ENCODE assay signal across 37 cellular contexts in genomic region chr10:45490277-45490676, GRCh38.
"Had no signal": no experiment of that assay in that cellular context is flagged by ENCODE, and none has a peak within 500 bp of the region (broad histone marks: within the 10 kb centered on the region; RNA-seq: fewer than 3 reads in every experiment).

No MANE protein-coding gene starts in this region.

- H3K4me3 ChIP-seq: adrenal gland, ascending aorta, body of pancreas, breast epithelium, cardiac muscle cell had no signal

- H3K27me3 Mint-ChIP-seq: activated naive CD4-positive, alpha-beta T cell treated with anti-CD3 and anti-CD28 coated beads, Interleukin-2, amount 10 ng/mL, durations not matched to agents 7 days and 5 days; activated naive CD4-positive, alpha-beta T cell treated with anti-CD3 and anti-CD28 coated beads, Interleukin-2, amount 50 U/mL, for 24 hours; activated naive CD8-positive, alpha-beta T cell; activated naive CD8-positive, alpha-beta T cell treated with anti-CD3 and anti-CD28 coated beads for 36 hours; activated naive CD8-positive, alpha-beta T cell treated with anti-CD3 and anti-CD28 coated beads, Interleukin-2, amount 10 ng/mL, durations not matched to agents 7 days and 5 days; activated naive CD8-positive, alpha-beta T cell treated with anti-CD3 and anti-CD28 coated beads, Interleukin-2, amount 50 U/mL, for 24 hours; activated T-cell treated with anti-CD3 and anti-CD28 coated beads, Interleukin-2, amount 50 U/mL, for 24 hours; activated T-helper 17 cell treated with anti-CD3 and anti-CD28 coated beads, Interleukin-2, amount 50 U/mL, for 72 hours; brain; central memory CD8-positive, alpha-beta T cell had no signal

- DNase-seq: activated effector memory CD4-positive, alpha-beta T cell treated with anti-CD3 and anti-CD28 coated beads, Interleukin-2, amount 50 U/mL, for 16 hours; activated effector memory CD4-positive, alpha-beta T cell treated with Interleukin-2 at 50 U/mL for 16 hours; activated gamma-delta T cell; activated gamma-delta T cell treated with Interleukin-2 at 50 U/mL for 16 hours; activated naive CD4-positive, alpha-beta T cell; activated naive CD4-positive, alpha-beta T cell treated with anti-CD3 and anti-CD28 coated beads for 36 hours; activated naive CD4-positive, alpha-beta T cell treated with anti-CD3 and anti-CD28 coated beads, Interleukin-2, amount 10 ng/mL, durations not matched to agents 7 days and 5 days; activated naive CD4-positive, alpha-beta T cell treated with anti-CD3 and anti-CD28 coated beads, Interleukin-2, amount 50 U/mL, for 16 hours; activated naive CD4-positive, alpha-beta T cell treated with Interleukin-2 at 50 U/mL for 16 hours; activated naive CD8-positive, alpha-beta T cell treated with anti-CD3 and anti-CD28 coated beads for 36 hours; activated naive CD8-positive, alpha-beta T cell treated with anti-CD3 and anti-CD28 coated beads, Interleukin-2, amount 10 ng/mL, durations not matched to agents 7 days and 5 days; activated naive CD8-positive, alpha-beta T cell treated with anti-CD3 and anti-CD28 coated beads, Interleukin-2, amount 50 U/mL, for 24 hours; activated T-cell treated with anti-CD3 and anti-CD28 coated beads, Interleukin-2, amount 50 U/mL, for 24 hours; activated T-cell treated with anti-CD3 and anti-CD28 coated beads, Interleukin-2, amount 50 U/mL, for 4 hours; activated T-cell treated with anti-CD3 and anti-CD28 coated beads, Interleukin-2, amount 50 U/mL, for 48 hours; activated T-cell treated with anti-CD3 and anti-CD28 coated beads, Interleukin-2, amount 50 U/mL, for 72 hours; adrenal gland; amniotic stem cell; amygdala; anterior cingulate cortex; aorta; body of pancreas; brain microvascular endothelial cell; caudate nucleus; central memory CD4-positive, alpha-beta T cell; cerebellar nuclear complex had no signal

- H3K27ac ChIP-seq: adrenal gland, ascending aorta, body of pancreas, brain microvascular endothelial cell, breast epithelium, cardiac muscle cell had no signal

- H3K9me3 ChIP-seq: body of pancreas had no signal

- H3K4me1 ChIP-seq: adrenal gland, ascending aorta, breast epithelium had no signal

- H3K36me3 ChIP-seq: adrenal gland, brain microvascular endothelial cell, breast epithelium, cardiac muscle cell had no signal

- H3K4me3 Mint-ChIP-seq: activated naive CD4-positive, alpha-beta T cell treated with anti-CD3 and anti-CD28 coated beads for 36 hours; activated naive CD4-positive, alpha-beta T cell treated with anti-CD3 and anti-CD28 coated beads, Interleukin-2, amount 10 ng/mL, durations not matched to agents 7 days and 5 days; activated naive CD4-positive, alpha-beta T cell treated with anti-CD3 and anti-CD28 coated beads, Interleukin-2, amount 50 U/mL, for 24 hours; activated naive CD8-positive, alpha-beta T cell; activated naive CD8-positive, alpha-beta T cell treated with anti-CD3 and anti-CD28 coated beads for 36 hours; activated naive CD8-positive, alpha-beta T cell treated with anti-CD3 and anti-CD28 coated beads, Interleukin-2, amount 10 ng/mL, durations not matched to agents 7 days and 5 days; activated naive CD8-positive, alpha-beta T cell treated with anti-CD3 and anti-CD28 coated beads, Interleukin-2, amount 50 U/mL, for 24 hours; activated T-cell treated with anti-CD3 and anti-CD28 coated beads, Interleukin-2, amount 50 U/mL, for 24 hours; activated T-cell treated with anti-CD3 and anti-CD28 coated beads, Interleukin-2, amount 50 U/mL, for 4 hours; activated T-cell treated with anti-CD3 and anti-CD28 coated beads, Interleukin-2, amount 50 U/mL, for 72 hours; activated T-helper 1 cell treated with anti-CD3 and anti-CD28 coated beads, Interleukin-12 subunit alpha, Interleukin-12 subunit beta, Interleukin-2, Interleukin-4 antibody, amounts not matched to agents 30 ng/mL and 10 ng/mL and 1 ng/mL, durations not matched to agents 14 hours and 24 hours and 36 hours; activated T-helper 17 cell treated with anti-CD3 and anti-CD28 coated beads, Interleukin-2, amount 50 U/mL, for 72 hours; brain; central memory CD8-positive, alpha-beta T cell had no signal

- ATAC-seq: activated naive CD4-positive, alpha-beta T cell treated with anti-CD3 and anti-CD28 coated beads, Interleukin-2, amount 50 U/mL, for 72 hours; activated naive CD8-positive, alpha-beta T cell treated with anti-CD3 and anti-CD28 coated beads, Interleukin-2, amount 50 U/mL, for 24 hours; activated T-cell treated with anti-CD3 and anti-CD28 coated beads, Interleukin-2, amount 50 U/mL, for 4 hours; activated T-cell treated with anti-CD3 and anti-CD28 coated beads, Interleukin-2, amount 50 U/mL, for 72 hours; activated T-helper 17 cell treated with anti-CD3 and anti-CD28 coated beads, Interleukin-2, amount 50 U/mL, for 72 hours; body of pancreas had no signal

- H3K4me1 Mint-ChIP-seq: activated naive CD8-positive, alpha-beta T cell treated with anti-CD3 and anti-CD28 coated beads for 36 hours; brain had no signal

- H3K27ac Mint-ChIP-seq: activated naive CD4-positive, alpha-beta T cell treated with anti-CD3 and anti-CD28 coated beads for 36 hours; activated naive CD4-positive, alpha-beta T cell treated with anti-CD3 and anti-CD28 coated beads, Interleukin-2, amount 10 ng/mL, durations not matched to agents 7 days and 5 days; activated naive CD4-positive, alpha-beta T cell treated with anti-CD3 and anti-CD28 coated beads, Interleukin-2, amount 50 U/mL, for 72 hours; activated naive CD8-positive, alpha-beta T cell; activated naive CD8-positive, alpha-beta T cell treated with anti-CD3 and anti-CD28 coated beads for 36 hours; activated naive CD8-positive, alpha-beta T cell treated with anti-CD3 and anti-CD28 coated beads, Interleukin-2, amount 10 ng/mL, durations not matched to agents 7 days and 5 days; activated naive CD8-positive, alpha-beta T cell treated with anti-CD3 and anti-CD28 coated beads, Interleukin-2, amount 50 U/mL, for 24 hours; activated T-cell treated with anti-CD3 and anti-CD28 coated beads, Interleukin-2, amount 50 U/mL, for 24 hours; activated T-cell treated with anti-CD3 and anti-CD28 coated beads, Interleukin-2, amount 50 U/mL, for 72 hours; activated T-helper 1 cell treated with anti-CD3 and anti-CD28 coated beads, Interleukin-12 subunit alpha, Interleukin-12 subunit beta, Interleukin-2, Interleukin-4 antibody, amounts not matched to agents 30 ng/mL and 10 ng/mL and 1 ng/mL, durations not matched to agents 14 hours and 24 hours and 36 hours; activated T-helper 17 cell treated with anti-CD3 and anti-CD28 coated beads, Interleukin-2, amount 50 U/mL, for 72 hours; activated T-helper 2 cell treated with anti-CD3 and anti-CD28 coated beads, Interferon-gamma antibody, Interleukin-2, Interleukin-4, amounts not matched to agents 10 μg/mL and 5 μg/mL and 100 μg/mL, durations not matched to agents 14 hours and 24 hours and 36 hours; brain had no signal

- H3K27me3 ChIP-seq: adrenal gland, ascending aorta, body of pancreas, brain microvascular endothelial cell, breast epithelium, cardiac muscle cell had no signal
